In genomic region chr7:15998617-15999016, GRCh38 we compare ENCODE assay signal across 1 cellular context.
TF ChIP-seq lines count a peak whose summit lies in the region.

No MANE protein-coding gene starts in this region.

TF ChIP-seq in WTC11, 78 proteins besides CTCF, POLR2A, EP300 and RAD21 (continued from another document):
- TF ChIP-seq, protein P1, sequence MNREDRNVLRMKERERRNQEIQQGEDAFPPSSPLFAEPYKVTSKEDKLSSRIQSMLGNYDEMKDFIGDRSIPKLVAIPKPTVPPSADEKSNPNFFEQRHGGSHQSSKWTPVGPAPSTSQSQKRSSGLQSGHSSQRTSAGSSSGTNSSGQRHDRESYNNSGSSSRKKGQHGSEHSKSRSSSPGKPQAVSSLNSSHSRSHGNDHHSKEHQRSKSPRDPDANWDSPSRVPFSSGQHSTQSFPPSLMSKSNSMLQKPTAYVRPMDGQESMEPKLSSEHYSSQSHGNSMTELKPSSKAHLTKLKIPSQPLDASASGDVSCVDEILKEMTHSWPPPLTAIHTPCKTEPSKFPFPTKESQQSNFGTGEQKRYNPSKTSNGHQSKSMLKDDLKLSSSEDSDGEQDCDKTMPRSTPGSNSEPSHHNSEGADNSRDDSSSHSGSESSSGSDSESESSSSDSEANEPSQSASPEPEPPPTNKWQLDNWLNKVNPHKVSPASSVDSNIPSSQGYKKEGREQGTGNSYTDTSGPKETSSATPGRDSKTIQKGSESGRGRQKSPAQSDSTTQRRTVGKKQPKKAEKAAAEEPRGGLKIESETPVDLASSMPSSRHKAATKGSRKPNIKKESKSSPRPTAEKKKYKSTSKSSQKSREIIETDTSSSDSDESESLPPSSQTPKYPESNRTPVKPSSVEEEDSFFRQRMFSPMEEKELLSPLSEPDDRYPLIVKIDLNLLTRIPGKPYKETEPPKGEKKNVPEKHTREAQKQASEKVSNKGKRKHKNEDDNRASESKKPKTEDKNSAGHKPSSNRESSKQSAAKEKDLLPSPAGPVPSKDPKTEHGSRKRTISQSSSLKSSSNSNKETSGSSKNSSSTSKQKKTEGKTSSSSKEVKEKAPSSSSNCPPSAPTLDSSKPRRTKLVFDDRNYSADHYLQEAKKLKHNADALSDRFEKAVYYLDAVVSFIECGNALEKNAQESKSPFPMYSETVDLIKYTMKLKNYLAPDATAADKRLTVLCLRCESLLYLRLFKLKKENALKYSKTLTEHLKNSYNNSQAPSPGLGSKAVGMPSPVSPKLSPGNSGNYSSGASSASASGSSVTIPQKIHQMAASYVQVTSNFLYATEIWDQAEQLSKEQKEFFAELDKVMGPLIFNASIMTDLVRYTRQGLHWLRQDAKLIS (CRISPR knock-in tag; IDR thresholded peaks at IDR 0.05; ENCODE audit: borderline replicate concordance), result no peak
- TF ChIP-seq, protein P2, sequence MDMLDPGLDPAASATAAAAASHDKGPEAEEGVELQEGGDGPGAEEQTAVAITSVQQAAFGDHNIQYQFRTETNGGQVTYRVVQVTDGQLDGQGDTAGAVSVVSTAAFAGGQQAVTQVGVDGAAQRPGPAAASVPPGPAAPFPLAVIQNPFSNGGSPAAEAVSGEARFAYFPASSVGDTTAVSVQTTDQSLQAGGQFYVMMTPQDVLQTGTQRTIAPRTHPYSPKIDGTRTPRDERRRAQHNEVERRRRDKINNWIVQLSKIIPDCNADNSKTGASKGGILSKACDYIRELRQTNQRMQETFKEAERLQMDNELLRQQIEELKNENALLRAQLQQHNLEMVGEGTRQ (CRISPR knock-in tag; IDR thresholded peaks at IDR 0.05), result no peak
- TF ChIP-seq ATF2 (CRISPR knock-in tag; IDR thresholded peaks at IDR 0.05; ENCODE audit: borderline replicate concordance, low read depth) (no peak), ZNF396 (CRISPR knock-in tag; IDR thresholded peaks at IDR 0.05; ENCODE audit: borderline replicate concordance) (no peak), MYBL2 (CRISPR knock-in tag; IDR thresholded peaks at IDR 0.05) (no peak), ELF4 (CRISPR knock-in tag; IDR thresholded peaks at IDR 0.05; ENCODE audit: low read depth) (no peak), SMAD3 (CRISPR knock-in tag; IDR thresholded peaks at IDR 0.05; ENCODE audit: borderline replicate concordance) (no peak), TEAD4 (CRISPR knock-in tag; IDR thresholded peaks at IDR 0.05) (no peak), TP53 (CRISPR knock-in tag; IDR thresholded peaks at IDR 0.05) (no peak)
